In the genomic region with DNA sequence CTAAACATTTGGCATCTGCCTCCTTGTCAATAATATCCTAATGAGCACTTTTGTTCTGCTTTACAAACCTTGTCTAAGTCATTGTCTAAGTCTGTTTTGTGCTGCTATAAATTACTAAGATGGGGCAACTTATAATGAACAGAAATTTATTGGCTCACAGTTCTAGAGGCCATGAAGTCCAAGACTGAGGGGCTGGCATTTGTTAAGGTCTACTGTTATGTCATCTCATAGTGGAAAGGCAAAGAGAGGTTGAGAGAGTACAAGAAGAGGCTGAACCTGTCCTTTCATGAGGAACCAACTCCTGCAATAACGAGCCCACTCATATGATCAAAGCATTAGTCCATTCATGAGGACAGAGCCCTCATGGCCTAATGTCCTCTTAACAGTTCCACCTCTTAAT, we compare ENCODE assay signal across 20 cellular contexts.
"Had no signal": no experiment of that assay in that cellular context is flagged by ENCODE, and none has a peak within 500 bp of the region (broad histone marks: within the 10 kb centered on the region; RNA-seq: fewer than 3 reads in every experiment).

No MANE protein-coding gene starts in this region.

- H3K4me3 Mint-ChIP-seq: naive thymus-derived CD4-positive, alpha-beta T cell had no signal

- H3K4me3 ChIP-seq: esophagus squamous epithelium, gastroesophageal sphincter, hepatocyte, left ventricle myocardium inferior, lower lobe of right lung, prostate gland, stomach, thoracic aorta, transverse colon had no signal

- H3K36me3 ChIP-seq: esophagus squamous epithelium, gastroesophageal sphincter, left ventricle myocardium inferior, lower lobe of right lung, prostate gland, stomach, thoracic aorta, transverse colon had no signal

- FAIRE-seq: colon, kidney, small intestine had no signal

- H3K9ac ChIP-seq: parathyroid adenoma had no signal

- ATAC-seq: gastroesophageal sphincter; left cardiac atrium; lower lobe of right lung; naive thymus-derived CD4-positive, alpha-beta T cell had no signal

- H2AFZ ChIP-seq: hepatocyte, parathyroid adenoma had no signal

- H3K27me3 ChIP-seq: esophagus squamous epithelium, gastroesophageal sphincter, hepatocyte, stomach, transverse colon had no signal

- H3K4me1 ChIP-seq: esophagus squamous epithelium, lower lobe of right lung, parathyroid adenoma, prostate gland, transverse colon had no signal

- H3K79me2 ChIP-seq: hepatocyte, parathyroid adenoma had no signal

- H3K9me3 ChIP-seq: esophagus squamous epithelium, gastroesophageal sphincter, left ventricle myocardium inferior, lower lobe of right lung, prostate gland, stomach, thoracic aorta, transverse colon had no signal

- DNase-seq: cerebellar nuclear complex; dermis blood vessel endothelial cell; esophagus squamous epithelium; kidney; left cardiac atrium; left ventricle myocardium inferior; lower lobe of right lung; naive thymus-derived CD4-positive, alpha-beta T cell; small intestine; stimulated activated CD4-positive, alpha-beta T cell treated with anti-CD3 and anti-CD28 coated beads, Interleukin-12 subunit alpha, Interleukin-12 subunit beta, amount 100 ng/mL, for 4 hours; stimulated activated naive CD4-positive, alpha-beta T cell; stomach; substantia nigra; transverse colon had no signal

- H3K4me2 ChIP-seq: hepatocyte had no signal

- H3K27ac ChIP-seq: esophagus squamous epithelium, gastroesophageal sphincter, hepatocyte, left ventricle myocardium inferior, lower lobe of right lung, parathyroid adenoma, prostate gland, stomach, transverse colon had no signal
